ENCODE assay signal across 1 cellular context in the genomic region with DNA sequence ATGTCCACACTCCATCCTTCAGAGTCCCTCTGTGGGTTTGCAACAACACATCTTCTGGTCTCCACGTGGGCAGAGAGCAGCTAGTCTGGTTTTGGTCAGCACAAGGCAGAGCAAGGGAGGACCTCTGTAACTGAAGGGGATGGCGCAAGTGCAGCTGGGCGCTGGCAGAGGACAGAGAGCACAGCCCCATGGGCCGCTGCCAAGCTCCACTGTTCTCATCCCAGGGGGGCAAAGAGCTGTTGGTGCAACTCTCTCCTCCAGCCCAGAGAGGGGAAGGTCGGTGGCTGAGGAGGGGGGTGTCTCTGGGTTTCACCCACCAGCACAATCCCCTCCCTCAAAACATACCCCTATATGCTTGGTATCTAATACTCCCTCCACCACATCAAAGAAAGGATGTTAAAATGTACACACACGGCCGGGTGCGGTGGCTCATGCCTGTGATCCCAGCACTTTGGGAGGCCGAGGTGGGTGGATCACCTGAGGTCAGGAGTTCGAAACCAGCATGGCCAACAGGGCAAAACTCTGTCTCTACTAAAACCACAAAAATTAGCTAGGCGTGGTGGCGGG.
TF ChIP-seq lines count a peak whose summit lies in the region.

No MANE protein-coding gene starts in this region.

TF ChIP-seq in HepG2, 621 proteins besides CTCF, POLR2A, EP300 and RAD21 (continued from another document and continues in another):
- TF ChIP-seq HNF1A (IDR thresholded peaks at IDR 0.05; ENCODE audit: low read depth): no peak
- 0 out of 2 replicates have a peak, but pooled peaks have one; percentile 10 for TF ChIP-seq HNF1A (CRISPR knock-in tag; IDR thresholded peaks at IDR 0.05; ENCODE audit: borderline replicate concordance)
- TF ChIP-seq, protein P1, sequence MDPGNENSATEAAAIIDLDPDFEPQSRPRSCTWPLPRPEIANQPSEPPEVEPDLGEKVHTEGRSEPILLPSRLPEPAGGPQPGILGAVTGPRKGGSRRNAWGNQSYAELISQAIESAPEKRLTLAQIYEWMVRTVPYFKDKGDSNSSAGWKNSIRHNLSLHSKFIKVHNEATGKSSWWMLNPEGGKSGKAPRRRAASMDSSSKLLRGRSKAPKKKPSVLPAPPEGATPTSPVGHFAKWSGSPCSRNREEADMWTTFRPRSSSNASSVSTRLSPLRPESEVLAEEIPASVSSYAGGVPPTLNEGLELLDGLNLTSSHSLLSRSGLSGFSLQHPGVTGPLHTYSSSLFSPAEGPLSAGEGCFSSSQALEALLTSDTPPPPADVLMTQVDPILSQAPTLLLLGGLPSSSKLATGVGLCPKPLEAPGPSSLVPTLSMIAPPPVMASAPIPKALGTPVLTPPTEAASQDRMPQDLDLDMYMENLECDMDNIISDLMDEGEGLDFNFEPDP (CRISPR knock-in tag; conservative IDR thresholded peaks at IDR 0.05): 0 out of 2 replicates have a peak, but pooled peaks have one; percentile 62
- no peak for TF ChIP-seq EHMT2 (IDR thresholded peaks at IDR 0.05; ENCODE audit: borderline replicate concordance, low read depth, low read length)
- TF ChIP-seq ZNF33A (CRISPR knock-in tag; IDR thresholded peaks at IDR 0.05; ENCODE audit: borderline replicate concordance): no peak
- no peak for TF ChIP-seq HDAC6 (IDR thresholded peaks at IDR 0.05; ENCODE audit: low read depth, low read length)
- TF ChIP-seq MAF1 (CRISPR knock-in tag; IDR thresholded peaks at IDR 0.05; ENCODE audit: borderline replicate concordance): no peak
- no peak for TF ChIP-seq ZNF616 (CRISPR knock-in tag; IDR thresholded peaks at IDR 0.05; ENCODE audit: low read depth)
- TF ChIP-seq, protein P2, sequence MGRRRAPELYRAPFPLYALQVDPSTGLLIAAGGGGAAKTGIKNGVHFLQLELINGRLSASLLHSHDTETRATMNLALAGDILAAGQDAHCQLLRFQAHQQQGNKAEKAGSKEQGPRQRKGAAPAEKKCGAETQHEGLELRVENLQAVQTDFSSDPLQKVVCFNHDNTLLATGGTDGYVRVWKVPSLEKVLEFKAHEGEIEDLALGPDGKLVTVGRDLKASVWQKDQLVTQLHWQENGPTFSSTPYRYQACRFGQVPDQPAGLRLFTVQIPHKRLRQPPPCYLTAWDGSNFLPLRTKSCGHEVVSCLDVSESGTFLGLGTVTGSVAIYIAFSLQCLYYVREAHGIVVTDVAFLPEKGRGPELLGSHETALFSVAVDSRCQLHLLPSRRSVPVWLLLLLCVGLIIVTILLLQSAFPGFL (CRISPR knock-in tag; IDR thresholded peaks at IDR 0.05): no peak
- TF ChIP-seq ZBTB20 (CRISPR knock-in tag; IDR thresholded peaks at IDR 0.05; ENCODE audit: borderline replicate concordance, low read depth): no peak
- TF ChIP-seq ZMYM4 (CRISPR knock-in tag; IDR thresholded peaks at IDR 0.05): peak; percentile 41; the same call in 1 of the 2 replicates
- TF ChIP-seq, protein P3, sequence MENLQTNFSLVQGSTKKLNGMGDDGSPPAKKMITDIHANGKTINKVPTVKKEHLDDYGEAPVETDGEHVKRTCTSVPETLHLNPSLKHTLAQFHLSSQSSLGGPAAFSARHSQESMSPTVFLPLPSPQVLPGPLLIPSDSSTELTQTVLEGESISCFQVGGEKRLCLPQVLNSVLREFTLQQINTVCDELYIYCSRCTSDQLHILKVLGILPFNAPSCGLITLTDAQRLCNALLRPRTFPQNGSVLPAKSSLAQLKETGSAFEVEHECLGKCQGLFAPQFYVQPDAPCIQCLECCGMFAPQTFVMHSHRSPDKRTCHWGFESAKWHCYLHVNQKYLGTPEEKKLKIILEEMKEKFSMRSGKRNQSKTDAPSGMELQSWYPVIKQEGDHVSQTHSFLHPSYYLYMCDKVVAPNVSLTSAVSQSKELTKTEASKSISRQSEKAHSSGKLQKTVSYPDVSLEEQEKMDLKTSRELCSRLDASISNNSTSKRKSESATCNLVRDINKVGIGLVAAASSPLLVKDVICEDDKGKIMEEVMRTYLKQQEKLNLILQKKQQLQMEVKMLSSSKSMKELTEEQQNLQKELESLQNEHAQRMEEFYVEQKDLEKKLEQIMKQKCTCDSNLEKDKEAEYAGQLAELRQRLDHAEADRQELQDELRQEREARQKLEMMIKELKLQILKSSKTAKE (CRISPR knock-in tag; IDR thresholded peaks at IDR 0.05; ENCODE audit: borderline replicate concordance): no peak; the same call in 1 of the 2 replicates
- TF ChIP-seq SMAD1 (CRISPR knock-in tag; IDR thresholded peaks at IDR 0.05; ENCODE audit: borderline replicate concordance, low read depth): peak; percentile 89; the same call in 1 of the 2 replicates
- no peak; the same call in 1 of the 2 replicates for TF ChIP-seq ZMYM3 (CRISPR knock-in tag; IDR thresholded peaks at IDR 0.05)
- TF ChIP-seq ZNF264 (CRISPR knock-in tag; IDR thresholded peaks at IDR 0.05): no peak
- no peak for TF ChIP-seq ZBTB7B (CRISPR knock-in tag; IDR thresholded peaks at IDR 0.05)
- no peak for TF ChIP-seq ZBTB8A (CRISPR knock-in tag; IDR thresholded peaks at IDR 0.05; ENCODE audit: borderline replicate concordance, low read depth)
- TF ChIP-seq ZNF619 (CRISPR knock-in tag; IDR thresholded peaks at IDR 0.05): no peak; the same call in 1 of the 2 replicates
- no peak for TF ChIP-seq TEAD2 (CRISPR knock-in tag; IDR thresholded peaks at IDR 0.05)
- no peak for TF ChIP-seq MXI1 (IDR thresholded peaks at IDR 0.05; ENCODE audit: borderline replicate concordance, low read depth, low read length)
- no peak for TF ChIP-seq NFKB2 (CRISPR knock-in tag; IDR thresholded peaks at IDR 0.05; ENCODE audit: borderline replicate concordance)
- TF ChIP-seq TGIF2 (CRISPR knock-in tag; IDR thresholded peaks at IDR 0.05): no peak
- TF ChIP-seq ZNF329 (CRISPR knock-in tag; IDR thresholded peaks at IDR 0.05; ENCODE audit: low read depth): no peak
- TF ChIP-seq ZNF441 (CRISPR knock-in tag; IDR thresholded peaks at IDR 0.05; ENCODE audit: borderline replicate concordance): no peak
- TF ChIP-seq NCOR1 (IDR thresholded peaks at IDR 0.05; ENCODE audit: borderline replicate concordance, low read length): peak; percentile 1; the same call in 1 of the 2 replicates
- TF ChIP-seq ZNF354B (CRISPR knock-in tag; IDR thresholded peaks at IDR 0.05): no peak
- TF ChIP-seq TBX3 (IDR thresholded peaks at IDR 0.05; ENCODE audit: borderline replicate concordance): 0 out of 2 replicates have a peak, but pooled peaks have one; percentile 46
- TF ChIP-seq, protein P4, sequence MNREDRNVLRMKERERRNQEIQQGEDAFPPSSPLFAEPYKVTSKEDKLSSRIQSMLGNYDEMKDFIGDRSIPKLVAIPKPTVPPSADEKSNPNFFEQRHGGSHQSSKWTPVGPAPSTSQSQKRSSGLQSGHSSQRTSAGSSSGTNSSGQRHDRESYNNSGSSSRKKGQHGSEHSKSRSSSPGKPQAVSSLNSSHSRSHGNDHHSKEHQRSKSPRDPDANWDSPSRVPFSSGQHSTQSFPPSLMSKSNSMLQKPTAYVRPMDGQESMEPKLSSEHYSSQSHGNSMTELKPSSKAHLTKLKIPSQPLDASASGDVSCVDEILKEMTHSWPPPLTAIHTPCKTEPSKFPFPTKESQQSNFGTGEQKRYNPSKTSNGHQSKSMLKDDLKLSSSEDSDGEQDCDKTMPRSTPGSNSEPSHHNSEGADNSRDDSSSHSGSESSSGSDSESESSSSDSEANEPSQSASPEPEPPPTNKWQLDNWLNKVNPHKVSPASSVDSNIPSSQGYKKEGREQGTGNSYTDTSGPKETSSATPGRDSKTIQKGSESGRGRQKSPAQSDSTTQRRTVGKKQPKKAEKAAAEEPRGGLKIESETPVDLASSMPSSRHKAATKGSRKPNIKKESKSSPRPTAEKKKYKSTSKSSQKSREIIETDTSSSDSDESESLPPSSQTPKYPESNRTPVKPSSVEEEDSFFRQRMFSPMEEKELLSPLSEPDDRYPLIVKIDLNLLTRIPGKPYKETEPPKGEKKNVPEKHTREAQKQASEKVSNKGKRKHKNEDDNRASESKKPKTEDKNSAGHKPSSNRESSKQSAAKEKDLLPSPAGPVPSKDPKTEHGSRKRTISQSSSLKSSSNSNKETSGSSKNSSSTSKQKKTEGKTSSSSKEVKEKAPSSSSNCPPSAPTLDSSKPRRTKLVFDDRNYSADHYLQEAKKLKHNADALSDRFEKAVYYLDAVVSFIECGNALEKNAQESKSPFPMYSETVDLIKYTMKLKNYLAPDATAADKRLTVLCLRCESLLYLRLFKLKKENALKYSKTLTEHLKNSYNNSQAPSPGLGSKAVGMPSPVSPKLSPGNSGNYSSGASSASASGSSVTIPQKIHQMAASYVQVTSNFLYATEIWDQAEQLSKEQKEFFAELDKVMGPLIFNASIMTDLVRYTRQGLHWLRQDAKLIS (CRISPR knock-in tag; IDR thresholded peaks at IDR 0.05): no peak
- TF ChIP-seq ZNF709 (CRISPR knock-in tag; IDR thresholded peaks at IDR 0.05): no peak
- TF ChIP-seq ZNF569 (CRISPR knock-in tag; IDR thresholded peaks at IDR 0.05; ENCODE audit: borderline replicate concordance): no peak
- TF ChIP-seq GLI4 (CRISPR knock-in tag; IDR thresholded peaks at IDR 0.05; ENCODE audit: borderline replicate concordance): no peak
- no peak for TF ChIP-seq ZNF749 (CRISPR knock-in tag; IDR thresholded peaks at IDR 0.05; ENCODE audit: borderline replicate concordance)
- TF ChIP-seq PHF5A (CRISPR knock-in tag; IDR thresholded peaks at IDR 0.05; ENCODE audit: low read depth, unreplicated experiment): no peak
- TF ChIP-seq, protein P5, sequence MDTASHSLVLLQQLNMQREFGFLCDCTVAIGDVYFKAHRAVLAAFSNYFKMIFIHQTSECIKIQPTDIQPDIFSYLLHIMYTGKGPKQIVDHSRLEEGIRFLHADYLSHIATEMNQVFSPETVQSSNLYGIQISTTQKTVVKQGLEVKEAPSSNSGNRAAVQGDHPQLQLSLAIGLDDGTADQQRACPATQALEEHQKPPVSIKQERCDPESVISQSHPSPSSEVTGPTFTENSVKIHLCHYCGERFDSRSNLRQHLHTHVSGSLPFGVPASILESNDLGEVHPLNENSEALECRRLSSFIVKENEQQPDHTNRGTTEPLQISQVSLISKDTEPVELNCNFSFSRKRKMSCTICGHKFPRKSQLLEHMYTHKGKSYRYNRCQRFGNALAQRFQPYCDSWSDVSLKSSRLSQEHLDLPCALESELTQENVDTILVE (CRISPR knock-in tag; IDR thresholded peaks at IDR 0.05): 0 out of 2 replicates have a peak, but pooled peaks have one; percentile 34
- TF ChIP-seq, protein P6, sequence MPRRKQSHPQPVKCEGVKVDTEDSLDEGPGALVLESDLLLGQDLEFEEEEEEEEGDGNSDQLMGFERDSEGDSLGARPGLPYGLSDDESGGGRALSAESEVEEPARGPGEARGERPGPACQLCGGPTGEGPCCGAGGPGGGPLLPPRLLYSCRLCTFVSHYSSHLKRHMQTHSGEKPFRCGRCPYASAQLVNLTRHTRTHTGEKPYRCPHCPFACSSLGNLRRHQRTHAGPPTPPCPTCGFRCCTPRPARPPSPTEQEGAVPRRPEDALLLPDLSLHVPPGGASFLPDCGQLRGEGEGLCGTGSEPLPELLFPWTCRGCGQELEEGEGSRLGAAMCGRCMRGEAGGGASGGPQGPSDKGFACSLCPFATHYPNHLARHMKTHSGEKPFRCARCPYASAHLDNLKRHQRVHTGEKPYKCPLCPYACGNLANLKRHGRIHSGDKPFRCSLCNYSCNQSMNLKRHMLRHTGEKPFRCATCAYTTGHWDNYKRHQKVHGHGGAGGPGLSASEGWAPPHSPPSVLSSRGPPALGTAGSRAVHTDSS (CRISPR knock-in tag; conservative IDR thresholded peaks at IDR 0.05): no peak
- TF ChIP-seq FOXP4 (CRISPR knock-in tag; IDR thresholded peaks at IDR 0.05): 0 out of 2 replicates have a peak, but pooled peaks have one; percentile 1
- TF ChIP-seq ZNF773 (CRISPR knock-in tag; IDR thresholded peaks at IDR 0.05; ENCODE audit: borderline replicate concordance): no peak
- TF ChIP-seq SATB2 (CRISPR knock-in tag; IDR thresholded peaks at IDR 0.05): no peak
- TF ChIP-seq PHF20 (CRISPR knock-in tag; IDR thresholded peaks at IDR 0.05): no peak
- TF ChIP-seq, protein P7, sequence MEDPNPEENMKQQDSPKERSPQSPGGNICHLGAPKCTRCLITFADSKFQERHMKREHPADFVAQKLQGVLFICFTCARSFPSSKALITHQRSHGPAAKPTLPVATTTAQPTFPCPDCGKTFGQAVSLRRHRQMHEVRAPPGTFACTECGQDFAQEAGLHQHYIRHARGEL (CRISPR knock-in tag; IDR thresholded peaks at IDR 0.05): no peak
